ENCODE assay signal across 16 cellular contexts in genomic region chr6:139154885-139155547, GRCh38. TPM values are rescaled to one million over a fixed set of nuclear protein-coding genes. Genes with fewer than 3 reads are reported as not detected.
DNase-seq lines count a peak whose midpoint lies in the region; ATAC-seq, FAIRE-seq and TF ChIP-seq lines count a peak whose summit lies in the region.
"Had no signal": no experiment of that assay in that cellular context is flagged by ENCODE, and none has a peak within 500 bp of the region (broad histone marks: within the 10 kb centered on the region; RNA-seq: fewer than 3 reads in every experiment).

No MANE protein-coding gene starts in this region.

- peaks cover 16% of the 10 kb centered on the region for H3K36me3 Mint-ChIP-seq in activated naive CD4-positive, alpha-beta T cell treated with anti-CD3 and anti-CD28 coated beads, Interleukin-2, amount 50 U/mL, for 24 hours
- H3K36me3 Mint-ChIP-seq in activated naive CD4-positive, alpha-beta T cell treated with anti-CD3 and anti-CD28 coated beads, Interleukin-2, amount 10 ng/mL, durations not matched to agents 7 days and 5 days = peaks cover 38% of the 10 kb centered on the region
- no peaks in the 10 kb centered on the region for H3K36me3 Mint-ChIP-seq in astrocyte (ENCODE audit: low read depth, unreplicated experiment)
- H3K36me3 Mint-ChIP-seq in stimulated activated effector memory CD8-positive, alpha-beta T cell treated with anti-CD3 and anti-CD28 coated beads, Interleukin-12 subunit alpha, Interleukin-12 subunit beta, amount 100 ng/mL, for 72 hours = peaks cover 61% of the 10 kb centered on the region

- no peaks in the 10 kb centered on the region for H3K36me3 ChIP-seq in astrocyte (ENCODE audit: insufficient read depth, low read length)
- H3K36me3 ChIP-seq: breast epithelium, right atrium auricular region had no signal

- CTCF ChIA-PET in activated naive CD4-positive, alpha-beta T cell treated with anti-CD3 and anti-CD28 coated beads, Interleukin-2, amount 10 ng/mL, durations not matched to agents 7 days and 5 days (lab: Charles Lee) = interaction anchor here (1.1 to 1.5 kb wide), 5 partner anchors 12 to 169 kb away, joined by 3 to 4 read pairs (median 4); no protein-coding TSS in a partner anchor

- H3K27ac Mint-ChIP-seq in activated naive CD4-positive, alpha-beta T cell treated with anti-CD3 and anti-CD28 coated beads, Interleukin-2, amount 50 U/mL, for 24 hours = peak overlapping the region; percentile 99
- no peak overlapping the region for H3K27ac Mint-ChIP-seq in activated naive CD4-positive, alpha-beta T cell treated with anti-CD3 and anti-CD28 coated beads, Interleukin-2, amount 10 ng/mL, durations not matched to agents 7 days and 5 days
- no peak overlapping the region for H3K27ac Mint-ChIP-seq in astrocyte (ENCODE audit: unreplicated experiment)
- peak overlapping the region; percentile 94 for H3K27ac Mint-ChIP-seq in stimulated activated effector memory CD8-positive, alpha-beta T cell treated with anti-CD3 and anti-CD28 coated beads, Interleukin-12 subunit alpha, Interleukin-12 subunit beta, amount 100 ng/mL, for 72 hours

- FAIRE-seq in astrocyte (lab: Jason Lieb, UNC) = peak; percentile 26
- FAIRE-seq: urothelium cell line had no signal

- no peaks in the 10 kb centered on the region for H3K27me3 ChIP-seq in astrocyte (ENCODE audit: insufficient read depth, low read length)
- H3K27me3 ChIP-seq: breast epithelium, right atrium auricular region had no signal

- H3K27ac ChIP-seq in astrocyte (ENCODE audit: low read depth, low read length) = no peak overlapping the region
- H3K27ac ChIP-seq: breast epithelium, right atrium auricular region, VCaP had no signal

- no peak for TF ChIP-seq POLR2A in NB4 (IDR thresholded peaks at IDR 0.05; ENCODE audit: extremely low read depth, insufficient read length)

- H3K4me3 Mint-ChIP-seq in activated naive CD4-positive, alpha-beta T cell treated with anti-CD3 and anti-CD28 coated beads, Interleukin-2, amount 50 U/mL, for 24 hours = peak overlapping the region; percentile 1
- no peak overlapping the region for H3K4me3 Mint-ChIP-seq in activated naive CD4-positive, alpha-beta T cell treated with anti-CD3 and anti-CD28 coated beads, Interleukin-2, amount 10 ng/mL, durations not matched to agents 7 days and 5 days
- H3K4me3 Mint-ChIP-seq in astrocyte (ENCODE audit: unreplicated experiment) = no peak overlapping the region
- H3K4me3 Mint-ChIP-seq in stimulated activated effector memory CD8-positive, alpha-beta T cell treated with anti-CD3 and anti-CD28 coated beads, Interleukin-12 subunit alpha, Interleukin-12 subunit beta, amount 100 ng/mL, for 72 hours = peak overlapping the region; percentile 65
- H3K4me3 Mint-ChIP-seq: activated naive CD8-positive, alpha-beta T cell treated with anti-CD3 and anti-CD28 coated beads, Interleukin-2, amount 10 ng/mL, durations not matched to agents 7 days and 5 days had no signal

- H2AFZ ChIP-seq in astrocyte (ENCODE audit: low read depth, low read length) = no peak overlapping the region

- H3K4me1 ChIP-seq in astrocyte (ENCODE audit: insufficient read depth, low read length) = peaks cover 11% of the 10 kb centered on the region
- H3K4me1 ChIP-seq: breast epithelium had no signal

- DNase-seq in activated naive CD4-positive, alpha-beta T cell treated with anti-CD3 and anti-CD28 coated beads, Interleukin-2, amount 10 ng/mL, durations not matched to agents 7 days and 5 days = no peak
- DNase-seq in NB4 (ENCODE audit: low read depth) (peak; percentile 29), astrocyte (ENCODE audit: low read depth) (no peak), NCI-H526 (lab: John Stamatoyannopoulos, UW) (no peak)
- DNase-seq in stimulated activated effector memory CD8-positive, alpha-beta T cell treated with anti-CD3 and anti-CD28 coated beads, Interleukin-12 subunit alpha, Interleukin-12 subunit beta, amount 100 ng/mL, for 72 hours (ENCODE audit: low spot score in 2 of 2) = peak in 1 of 2 donors; percentile 41
- DNase-seq: activated naive CD8-positive, alpha-beta T cell treated with anti-CD3 and anti-CD28 coated beads, Interleukin-2, amount 10 ng/mL, durations not matched to agents 7 days and 5 days; H7; NCI-H2029 treated with DMSO at 0.1 percent for 48 hours; NCI-H510A had no signal

- H4K20me1 ChIP-seq in astrocyte (ENCODE audit: insufficient read depth, low read length) = peaks cover 20% of the 10 kb centered on the region

- H3K9me3 ChIP-seq in astrocyte (ENCODE audit: insufficient read depth, low read depth, low read length) = no peaks in the 10 kb centered on the region
- H3K9me3 ChIP-seq: breast epithelium, right atrium auricular region had no signal

- TF ChIP-seq CTCF in NB4 (IDR thresholded peaks at IDR 0.05; ENCODE audit: low read depth, low read length) (no peak), astrocyte (IDR thresholded peaks at IDR 0.05; ENCODE audit: insufficient read depth, low read depth, low read length) (no peak)

- peaks cover 20% of the 10 kb centered on the region for H3K79me2 ChIP-seq in astrocyte (ENCODE audit: insufficient read depth, low read length)

- H3K9ac ChIP-seq in astrocyte (ENCODE audit: low read length) = no peak overlapping the region

- H3K9me3 Mint-ChIP-seq in activated naive CD4-positive, alpha-beta T cell treated with anti-CD3 and anti-CD28 coated beads, Interleukin-2, amount 50 U/mL, for 24 hours = no peaks in the 10 kb centered on the region
- no peaks in the 10 kb centered on the region for H3K9me3 Mint-ChIP-seq in activated naive CD4-positive, alpha-beta T cell treated with anti-CD3 and anti-CD28 coated beads, Interleukin-2, amount 10 ng/mL, durations not matched to agents 7 days and 5 days
- H3K9me3 Mint-ChIP-seq in astrocyte (ENCODE audit: unreplicated experiment) = peaks cover 4% of the 10 kb centered on the region
- no peaks in the 10 kb centered on the region for H3K9me3 Mint-ChIP-seq in stimulated activated effector memory CD8-positive, alpha-beta T cell treated with anti-CD3 and anti-CD28 coated beads, Interleukin-12 subunit alpha, Interleukin-12 subunit beta, amount 100 ng/mL, for 72 hours
- H3K9me3 Mint-ChIP-seq: activated naive CD8-positive, alpha-beta T cell treated with anti-CD3 and anti-CD28 coated beads, Interleukin-2, amount 10 ng/mL, durations not matched to agents 7 days and 5 days had no signal

- ATAC-seq in stimulated activated effector memory CD8-positive, alpha-beta T cell treated with anti-CD3 and anti-CD28 coated beads, Interleukin-12 subunit alpha, Interleukin-12 subunit beta, amount 100 ng/mL, for 72 hours = peak; percentile 68
- ATAC-seq in GM19035 (IDR thresholded peaks at IDR 0.05; ENCODE audit: unreplicated experiment) (no peak), GM18502 (IDR thresholded peaks at IDR 0.05; ENCODE audit: poor library complexity, unreplicated experiment) (no peak)

- H3K4me1 Mint-ChIP-seq in activated naive CD4-positive, alpha-beta T cell treated with anti-CD3 and anti-CD28 coated beads, Interleukin-2, amount 50 U/mL, for 24 hours = peaks cover 81% of the 10 kb centered on the region
- peaks cover 77% of the 10 kb centered on the region for H3K4me1 Mint-ChIP-seq in activated naive CD4-positive, alpha-beta T cell treated with anti-CD3 and anti-CD28 coated beads, Interleukin-2, amount 10 ng/mL, durations not matched to agents 7 days and 5 days
- H3K4me1 Mint-ChIP-seq in astrocyte (ENCODE audit: low read depth, unreplicated experiment) = peaks cover 8% of the 10 kb centered on the region
- peaks cover 76% of the 10 kb centered on the region for H3K4me1 Mint-ChIP-seq in stimulated activated effector memory CD8-positive, alpha-beta T cell treated with anti-CD3 and anti-CD28 coated beads, Interleukin-12 subunit alpha, Interleukin-12 subunit beta, amount 100 ng/mL, for 72 hours

- H3K4me3 ChIP-seq in NB4 (ENCODE audit: low read depth, low read length) (no peak overlapping the region), astrocyte (ENCODE audit: insufficient read depth, low read depth, low read length) (no peak overlapping the region)
- H3K4me3 ChIP-seq: breast epithelium, right atrium auricular region had no signal

- no peak overlapping the region for H3K4me2 ChIP-seq in astrocyte (ENCODE audit: low read length)

- H3K27me3 Mint-ChIP-seq in activated naive CD4-positive, alpha-beta T cell treated with anti-CD3 and anti-CD28 coated beads, Interleukin-2, amount 50 U/mL, for 24 hours = no peaks in the 10 kb centered on the region
- H3K27me3 Mint-ChIP-seq in activated naive CD4-positive, alpha-beta T cell treated with anti-CD3 and anti-CD28 coated beads, Interleukin-2, amount 10 ng/mL, durations not matched to agents 7 days and 5 days = no peaks in the 10 kb centered on the region
- no peaks in the 10 kb centered on the region for H3K27me3 Mint-ChIP-seq in astrocyte (ENCODE audit: low read depth, unreplicated experiment)
- H3K27me3 Mint-ChIP-seq: activated naive CD8-positive, alpha-beta T cell treated with anti-CD3 and anti-CD28 coated beads, Interleukin-2, amount 10 ng/mL, durations not matched to agents 7 days and 5 days had no signal

RNA-seq across cellular contexts. Expression of gene HECA, which starts 20.1 kb away (rescaled TPM):
- 10.3 and 11.1 TPM in 2 replicates for total RNA-seq in astrocyte

Comparison
In these comparisons a context has a peak if more than half of its experiments do, and no peak if none do; other contexts are left out.
1. H3K27ac Mint-ChIP-seq: peak in activated naive CD4-positive, alpha-beta T cell treated with anti-CD3 and anti-CD28 coated beads, Interleukin-2, amount 50 U/mL, for 24 hours (single experiment) and stimulated activated effector memory CD8-positive, alpha-beta T cell treated with anti-CD3 and anti-CD28 coated beads, Interleukin-12 subunit alpha, Interleukin-12 subunit beta, amount 100 ng/mL, for 72 hours (single experiment); none in activated naive CD4-positive, alpha-beta T cell treated with anti-CD3 and anti-CD28 coated beads, Interleukin-2, amount 10 ng/mL, durations not matched to agents 7 days and 5 days (single experiment) and astrocyte (single experiment).
2. H3K4me3 Mint-ChIP-seq: peak in activated naive CD4-positive, alpha-beta T cell treated with anti-CD3 and anti-CD28 coated beads, Interleukin-2, amount 50 U/mL, for 24 hours (single experiment) and stimulated activated effector memory CD8-positive, alpha-beta T cell treated with anti-CD3 and anti-CD28 coated beads, Interleukin-12 subunit alpha, Interleukin-12 subunit beta, amount 100 ng/mL, for 72 hours (single experiment); none in activated naive CD4-positive, alpha-beta T cell treated with anti-CD3 and anti-CD28 coated beads, Interleukin-2, amount 10 ng/mL, durations not matched to agents 7 days and 5 days (single experiment) and astrocyte (single experiment).